In the genomic region with DNA sequence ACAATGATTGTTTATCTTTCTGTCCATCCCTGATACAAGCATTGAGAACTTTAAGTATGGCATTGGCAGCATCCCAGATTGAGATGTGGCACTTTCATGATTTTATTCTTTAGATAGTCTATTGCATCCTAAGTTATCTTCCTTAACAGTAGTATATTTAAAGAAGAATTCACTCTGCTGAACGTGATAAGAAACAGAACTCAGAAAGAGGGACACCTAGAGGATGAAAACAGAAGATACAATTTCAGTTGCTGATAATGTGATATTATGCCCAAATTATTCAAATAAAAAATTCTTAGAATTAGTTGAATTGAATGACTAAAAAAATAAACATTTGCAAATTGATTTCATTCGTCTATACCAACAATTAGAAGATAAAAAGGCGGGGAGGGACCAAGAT, we compare ENCODE assay signal across 13 cellular contexts.
A peak's percentile ranks its signal among the peaks of the same experiment; 100 is the strongest.
DNase-seq lines count a peak whose midpoint lies in the region; ATAC-seq, FAIRE-seq and TF ChIP-seq lines count a peak whose summit lies in the region.
"Had no signal": no experiment of that assay in that cellular context is flagged by ENCODE, and none has a peak within 500 bp of the region (broad histone marks: within the 10 kb centered on the region; RNA-seq: fewer than 3 reads in every experiment).

No MANE protein-coding gene starts in this region.

- in situ Hi-C loops in KBM-7 (cut with MboI; ENCODE audit: low pct_unique_long_range_greater_than_20kb, low sequenced_read_pairs) = no loop called here

- peak overlapping the region; percentile 12 for H3K27ac ChIP-seq in foreskin keratinocyte
- H3K27ac ChIP-seq: HL-60 had no signal

- no peak overlapping the region for H3K4me3 ChIP-seq in lower leg skin (ENCODE audit: low read depth, poor library complexity, severe bottlenecking)

- DNase-seq in AG09319 (ENCODE audit: extremely low read depth, low read depth) = no peak
- peak; percentile 55 for DNase-seq in HCEC 1CT
- no peak for DNase-seq in foreskin keratinocyte
- DNase-seq in KBM-7 = no peak
- DNase-seq in lower leg skin (ENCODE audit: low spot score in 2 of 2) = no peak
- DNase-seq in EL = no peak
- DNase-seq in DMS153 treated with DMSO at 0.1 percent for 48 hours (lab: John Stamatoyannopoulos, UW; ENCODE audit: unreplicated experiment) = no peak
- DNase-seq: DMS79; stimulated activated CD4-positive, alpha-beta T cell treated with anti-CD3 and anti-CD28 coated beads, Interleukin-2, amount 100 ng/mL, for 48 hours; stimulated activated naive CD8-positive, alpha-beta T cell treated with anti-CD3 and anti-CD28 coated beads, Interleukin-15, amount 100 ng/mL, for 72 hours; T-helper 9 cell had no signal

- TF ChIP-seq CTCF in AG09319 (IDR thresholded peaks at IDR 0.05; ENCODE audit: low read depth, low read length) (peak; percentile 36), foreskin keratinocyte (conservative IDR thresholded peaks at IDR 0.05) (peak; percentile 61), lower leg skin (IDR thresholded peaks at IDR 0.05) (no peak)

- WGBS in lower leg skin, 2 donors = 44 to 48% methylated on average over 3 of the region's 3 CpGs

- TF ChIP-seq POLR2A in lower leg skin (IDR thresholded peaks at IDR 0.05) = no peak

- peaks cover 8% of the 10 kb centered on the region for H3K4me1 ChIP-seq in foreskin keratinocyte

- intact Hi-C loops in lower leg skin (cut with DNase I; ENCODE audit: low total_unique reads) = no loop called here

- peak; percentile 78 for FAIRE-seq in TTC549 (lab: Jason Lieb, UNC)

- ATAC-seq in foreskin keratinocyte = no peak
- ATAC-seq: stimulated activated naive CD8-positive, alpha-beta T cell treated with anti-CD3 and anti-CD28 coated beads, Interleukin-15, amount 100 ng/mL, for 72 hours had no signal

- H3K27me3 ChIP-seq in foreskin keratinocyte = no peaks in the 10 kb centered on the region

Comparison
In these comparisons a context has a peak if more than half of its experiments do, and no peak if none do; other contexts are left out.
1. CTCF ChIP-seq: peak in AG09319 (single experiment) and foreskin keratinocyte (single experiment); none in lower leg skin (0 of 3).